In genomic region chr4:86940920-86941460, GRCh38 we compare ENCODE assay signal across 1 cellular context.
TF ChIP-seq lines count a peak whose summit lies in the region.

No MANE protein-coding gene starts in this region.

TF ChIP-seq in GM12878, 131 proteins besides CTCF, POLR2A, EP300 and RAD21:
- TF ChIP-seq ETV6 (conservative IDR thresholded peaks at IDR 0.05 in 1 of 2, IDR thresholded peaks at IDR 0.05 in 1 of 2; ENCODE audit: borderline replicate concordance in 1 of 2, low read depth in 1 of 2) (no peak), HCFC1 (IDR thresholded peaks at IDR 0.05; ENCODE audit: low read length) (no peak), MXI1 (IDR thresholded peaks at IDR 0.05; ENCODE audit: low read depth, low read length) (no peak), SP1 (IDR thresholded peaks at IDR 0.05; ENCODE audit: low read depth, low read length) (no peak), MEF2B (IDR thresholded peaks at IDR 0.05; ENCODE audit: partially characterized antibody, poor library complexity, severe bottlenecking) (no peak), NRF1 (conservative IDR thresholded peaks at IDR 0.05; ENCODE audit: low read depth, low read length) (no peak), PAX8 (IDR thresholded peaks at IDR 0.05) (no peak), ZBTB4 (CRISPR knock-in tag; IDR thresholded peaks at IDR 0.05) (no peak), GATAD2B (conservative IDR thresholded peaks at IDR 0.05; ENCODE audit: low read depth) (no peak), CHD1 (IDR thresholded peaks at IDR 0.05; ENCODE audit: low read depth, low read length) (no peak), CHD2 (IDR thresholded peaks at IDR 0.05; ENCODE audit: borderline replicate concordance, low read depth, low read length) (no peak), EZH2 (IDR thresholded peaks at IDR 0.05; ENCODE audit: borderline replicate concordance, control insufficient read depth, low read depth, low read length) (no peak), KDM1A (IDR thresholded peaks at IDR 0.05; ENCODE audit: borderline replicate concordance) (no peak), ZNF24 (IDR thresholded peaks at IDR 0.05) (no peak), SKIL (IDR thresholded peaks at IDR 0.05; ENCODE audit: low read depth, poor library complexity, severe bottlenecking) (no peak), ATF2 (IDR thresholded peaks at IDR 0.05; ENCODE audit: low read length) (no peak), NR2F1 (conservative IDR thresholded peaks at IDR 0.05) (no peak), USF1 (IDR thresholded peaks at IDR 0.05; ENCODE audit: borderline replicate concordance, extremely low read length, insufficient read depth, low read depth, low read length) (no peak), TBL1XR1 (IDR thresholded peaks at IDR 0.05; ENCODE audit: low read depth, low read length) (no peak)
TF ChIP-seq in GM12878: peak in this region for 0.
